Comparison of ENCODE assay signal across 18 cellular contexts in genomic region chr22:33666661-33667619, GRCh38.
A peak's percentile ranks its signal among the peaks of the same experiment; 100 is the strongest.
DNase-seq lines count a peak whose midpoint lies in the region; ATAC-seq, FAIRE-seq and TF ChIP-seq lines count a peak whose summit lies in the region.
"Had no signal": no experiment of that assay in that cellular context is flagged by ENCODE, and none has a peak within 500 bp of the region (broad histone marks: within the 10 kb centered on the region; RNA-seq: fewer than 3 reads in every experiment).

No MANE protein-coding gene starts in this region.

- no peak for TF ChIP-seq EP300 in tibial nerve (IDR thresholded peaks at IDR 0.05)

- no peak for TF ChIP-seq POLR2A in tibial nerve (IDR thresholded peaks at IDR 0.05)

- H3K4me3 ChIP-seq in OCI-LY3 (ENCODE audit: low read length) (peak overlapping the region; percentile 36), iPS-18a (ENCODE audit: low read length) (peak overlapping the region; percentile 33), kidney (ENCODE audit: low read length in 2 of 2) (no peak overlapping the region), tibial nerve (no peak overlapping the region), osteoblast (ENCODE audit: insufficient read depth, low read length) (no peak overlapping the region)
- no peak overlapping the region for H3K4me3 ChIP-seq in CD8-positive, alpha-beta memory T cell (ENCODE audit: low read length)
- H3K4me3 ChIP-seq: lower lobe of right lung, uterus had no signal

- no peaks in the 10 kb centered on the region for H3K27me3 ChIP-seq in OCI-LY3 (ENCODE audit: low read depth, low read length)
- no peaks in the 10 kb centered on the region for H3K27me3 ChIP-seq in iPS-18a (ENCODE audit: control insufficient read depth, insufficient read depth, low read length)
- H3K27me3 ChIP-seq in tibial nerve, result no peaks in the 10 kb centered on the region
- H3K27me3 ChIP-seq in CD8-positive, alpha-beta memory T cell (ENCODE audit: insufficient read depth, low read length, poor library complexity, severe bottlenecking), result no peaks in the 10 kb centered on the region
- no peaks in the 10 kb centered on the region for H3K27me3 ChIP-seq in osteoblast (ENCODE audit: insufficient read depth, low read length)
- H3K27me3 ChIP-seq: uterus had no signal

- H3K4me2 ChIP-seq in OCI-LY3 (ENCODE audit: low read length) (peak overlapping the region; percentile 68), osteoblast (ENCODE audit: insufficient read depth, low read length) (no peak overlapping the region)

- ATAC-seq in GM21619 (IDR thresholded peaks at IDR 0.05; ENCODE audit: unreplicated experiment), result peak; percentile 57
- ATAC-seq: activated CD8-positive, alpha-beta T cell treated with anti-CD3 and anti-CD28 coated beads for 36 hours; natural killer cell; stimulated activated naive CD8-positive, alpha-beta T cell treated with anti-CD3 and anti-CD28 coated beads, Interleukin-15, amount 100 ng/mL, for 72 hours had no signal

- POLR2A ChIA-PET in CD8-positive, alpha-beta memory T cell (lab: Charles Lee), result no interaction called here

- H3K27ac ChIP-seq in OCI-LY3 (ENCODE audit: low read length), result no peak overlapping the region
- no peak overlapping the region for H3K27ac ChIP-seq in iPS-18a (ENCODE audit: low read length)
- H3K27ac ChIP-seq in kidney (ENCODE audit: low read depth in 2 of 2, low read length in 2 of 2), result no peak overlapping the region
- no peak overlapping the region for H3K27ac ChIP-seq in tibial nerve
- H3K27ac ChIP-seq in CD8-positive, alpha-beta memory T cell (ENCODE audit: low read depth, low read length), result no peak overlapping the region
- no peak overlapping the region for H3K27ac ChIP-seq in osteoblast (ENCODE audit: low read depth, low read length)
- H3K27ac ChIP-seq: lower lobe of right lung, uterus had no signal

- H3K36me3 Mint-ChIP-seq in CD8-positive, alpha-beta memory T cell, result no peaks in the 10 kb centered on the region
- H3K36me3 Mint-ChIP-seq: activated naive CD8-positive, alpha-beta T cell treated with anti-CD3 and anti-CD28 coated beads, Interleukin-2, amount 10 ng/mL, durations not matched to agents 7 days and 5 days; natural killer cell had no signal

- H4K20me1 ChIP-seq in OCI-LY3 (ENCODE audit: insufficient read depth, low read length) (peaks cover 71% of the 10 kb centered on the region), osteoblast (ENCODE audit: insufficient read depth, low read length) (no peaks in the 10 kb centered on the region)

- TF ChIP-seq CTCF in OCI-LY3 (IDR thresholded peaks at IDR 0.05; ENCODE audit: low read depth, low read length), result no peak
- TF ChIP-seq CTCF in kidney (IDR thresholded peaks at IDR 0.05; ENCODE audit: borderline replicate concordance, extremely low read depth, insufficient read depth), result no peak
- no peak for TF ChIP-seq CTCF in tibial nerve (IDR thresholded peaks at IDR 0.05)
- no peak for TF ChIP-seq CTCF in osteoblast (IDR thresholded peaks at IDR 0.05; ENCODE audit: extremely low read depth, low read depth, low read length)

- peaks cover 19% of the 10 kb centered on the region; the same call in 1 of the 2 replicates for H3K79me2 ChIP-seq in OCI-LY3 (ENCODE audit: low read length)
- H3K79me2 ChIP-seq in osteoblast (ENCODE audit: insufficient read depth, low read length), result no peaks in the 10 kb centered on the region

- DNase-seq in Ammon's horn (ENCODE audit: low spot score) (peak; percentile 29), kidney (no peak), tibial nerve (ENCODE audit: low spot score in 2 of 2) (no peak), osteoblast (ENCODE audit: insufficient read length, low spot score, missing footprints) (no peak)
- no peak for DNase-seq in CD8-positive, alpha-beta memory T cell
- DNase-seq: activated CD8-positive, alpha-beta T cell treated with anti-CD3 and anti-CD28 coated beads for 36 hours; activated naive CD8-positive, alpha-beta T cell treated with anti-CD3 and anti-CD28 coated beads, Interleukin-2, amount 10 ng/mL, durations not matched to agents 7 days and 5 days; activated T-cell treated with anti-CD3 and anti-CD28 coated beads, Interleukin-2, amount 50 U/mL, for 48 hours; hippocampal formation; lower lobe of right lung; natural killer cell; NCI-H1092; RPMI8226; stimulated activated naive CD8-positive, alpha-beta T cell treated with anti-CD3 and anti-CD28 coated beads, Interleukin-15, amount 100 ng/mL, for 72 hours; uterus had no signal

- 47 to 53% methylated on average over 8 of the region's 8 CpGs for WGBS in tibial nerve, 2 donors

- intact Hi-C loops in kidney (cut with DNase I), result no loop called here

- H3K4me3 Mint-ChIP-seq in CD8-positive, alpha-beta memory T cell, result no peak overlapping the region
- H3K4me3 Mint-ChIP-seq: activated CD8-positive, alpha-beta T cell treated with anti-CD3 and anti-CD28 coated beads for 36 hours; activated naive CD8-positive, alpha-beta T cell treated with anti-CD3 and anti-CD28 coated beads, Interleukin-2, amount 10 ng/mL, durations not matched to agents 7 days and 5 days; natural killer cell; stimulated activated naive CD8-positive, alpha-beta T cell treated with anti-CD3 and anti-CD28 coated beads, Interleukin-15, amount 100 ng/mL, for 72 hours had no signal

- H3K36me3 ChIP-seq in OCI-LY3 (replicated peaks; ENCODE audit: low read depth, low read length) (no peaks in the 10 kb centered on the region), iPS-18a (ENCODE audit: control insufficient read depth, low read depth, low read length) (no peaks in the 10 kb centered on the region), kidney (ENCODE audit: control insufficient read depth in 1 of 2, insufficient read depth in 2 of 2, low read length in 2 of 2) (no peaks in the 10 kb centered on the region), tibial nerve (no peaks in the 10 kb centered on the region), osteoblast (ENCODE audit: insufficient read depth, low read length) (no peaks in the 10 kb centered on the region)
- no peaks in the 10 kb centered on the region for H3K36me3 ChIP-seq in CD8-positive, alpha-beta memory T cell (ENCODE audit: insufficient read depth, low read length)
- H3K36me3 ChIP-seq: lower lobe of right lung, uterus had no signal

- no peak overlapping the region for H3K9ac ChIP-seq in OCI-LY3 (ENCODE audit: low read length)
- no peak overlapping the region for H3K9ac ChIP-seq in iPS-18a (ENCODE audit: low read length)
- no peak overlapping the region for H3K9ac ChIP-seq in kidney (ENCODE audit: low read length in 2 of 2)

- H3K27ac Mint-ChIP-seq in CD8-positive, alpha-beta memory T cell, result no peak overlapping the region
- H3K27ac Mint-ChIP-seq: activated CD8-positive, alpha-beta T cell treated with anti-CD3 and anti-CD28 coated beads for 36 hours; activated naive CD8-positive, alpha-beta T cell treated with anti-CD3 and anti-CD28 coated beads, Interleukin-2, amount 10 ng/mL, durations not matched to agents 7 days and 5 days; natural killer cell; stimulated activated naive CD8-positive, alpha-beta T cell treated with anti-CD3 and anti-CD28 coated beads, Interleukin-15, amount 100 ng/mL, for 72 hours had no signal

- peaks cover 0 to 2% of the 10 kb centered on the region in 2 donors for H3K27me3 Mint-ChIP-seq in CD8-positive, alpha-beta memory T cell
- H3K27me3 Mint-ChIP-seq: activated CD8-positive, alpha-beta T cell treated with anti-CD3 and anti-CD28 coated beads for 36 hours; activated naive CD8-positive, alpha-beta T cell treated with anti-CD3 and anti-CD28 coated beads, Interleukin-2, amount 10 ng/mL, durations not matched to agents 7 days and 5 days; stimulated activated naive CD8-positive, alpha-beta T cell treated with anti-CD3 and anti-CD28 coated beads, Interleukin-15, amount 100 ng/mL, for 72 hours had no signal

- peaks cover 0 to 12% (median 8%) of the 10 kb centered on the region in 5 donors for H3K9me3 Mint-ChIP-seq in CD8-positive, alpha-beta memory T cell
- H3K9me3 Mint-ChIP-seq: activated CD8-positive, alpha-beta T cell treated with anti-CD3 and anti-CD28 coated beads for 36 hours had no signal

- H2AFZ ChIP-seq in OCI-LY3 (ENCODE audit: low read depth, low read length) (no peak overlapping the region), osteoblast (ENCODE audit: low read length) (no peak overlapping the region)

- H3K4me1 Mint-ChIP-seq in CD8-positive, alpha-beta memory T cell, result no peaks in the 10 kb centered on the region
- H3K4me1 Mint-ChIP-seq: activated naive CD8-positive, alpha-beta T cell treated with anti-CD3 and anti-CD28 coated beads, Interleukin-2, amount 10 ng/mL, durations not matched to agents 7 days and 5 days; natural killer cell; stimulated activated naive CD8-positive, alpha-beta T cell treated with anti-CD3 and anti-CD28 coated beads, Interleukin-15, amount 100 ng/mL, for 72 hours had no signal

- CTCF ChIA-PET in CD8-positive, alpha-beta memory T cell (lab: Charles Lee), result no interaction called here

- peaks cover 17% of the 10 kb centered on the region for H3K4me1 ChIP-seq in OCI-LY3 (ENCODE audit: low read length)
- peaks cover 52% of the 10 kb centered on the region for H3K4me1 ChIP-seq in iPS-18a (ENCODE audit: control insufficient read depth, low read depth, low read length)
- no peaks in the 10 kb centered on the region for H3K4me1 ChIP-seq in kidney (ENCODE audit: control insufficient read depth in 1 of 2, insufficient read depth in 1 of 2, low read depth in 1 of 2, low read length in 2 of 2)
- peaks cover 0 to 21% (median 0%) of the 10 kb centered on the region in 4 donors for H3K4me1 ChIP-seq in tibial nerve
- H3K4me1 ChIP-seq in CD8-positive, alpha-beta memory T cell (ENCODE audit: insufficient read depth, low read length), result no peaks in the 10 kb centered on the region
- H3K4me1 ChIP-seq in osteoblast (ENCODE audit: insufficient read depth, low read length), result no peaks in the 10 kb centered on the region
- H3K4me1 ChIP-seq: lower lobe of right lung had no signal

- H3K9me3 ChIP-seq in OCI-LY3 (ENCODE audit: insufficient read depth, low read length) (no peaks in the 10 kb centered on the region), iPS-18a (ENCODE audit: control insufficient read depth, low read depth, low read length) (no peaks in the 10 kb centered on the region), kidney (ENCODE audit: control insufficient read depth in 1 of 2, low read length in 2 of 2) (no peaks in the 10 kb centered on the region), tibial nerve (no peaks in the 10 kb centered on the region), osteoblast (ENCODE audit: low read depth, low read length) (no peaks in the 10 kb centered on the region)
- H3K9me3 ChIP-seq in CD8-positive, alpha-beta memory T cell (ENCODE audit: low read length), result no peaks in the 10 kb centered on the region
- H3K9me3 ChIP-seq: lower lobe of right lung, uterus had no signal

- FAIRE-seq in kidney (lab: Jason Lieb, UNC), result no peak

Comparison
In these comparisons a context has a peak if more than half of its experiments do, and no peak if none do; other contexts are left out.
1. H3K4me3 ChIP-seq: peak in OCI-LY3 (single experiment) and iPS-18a (single experiment); none in kidney (0 of 2), tibial nerve (0 of 4), CD8-positive, alpha-beta memory T cell (single experiment) and osteoblast (single experiment).